In the genomic region with DNA sequence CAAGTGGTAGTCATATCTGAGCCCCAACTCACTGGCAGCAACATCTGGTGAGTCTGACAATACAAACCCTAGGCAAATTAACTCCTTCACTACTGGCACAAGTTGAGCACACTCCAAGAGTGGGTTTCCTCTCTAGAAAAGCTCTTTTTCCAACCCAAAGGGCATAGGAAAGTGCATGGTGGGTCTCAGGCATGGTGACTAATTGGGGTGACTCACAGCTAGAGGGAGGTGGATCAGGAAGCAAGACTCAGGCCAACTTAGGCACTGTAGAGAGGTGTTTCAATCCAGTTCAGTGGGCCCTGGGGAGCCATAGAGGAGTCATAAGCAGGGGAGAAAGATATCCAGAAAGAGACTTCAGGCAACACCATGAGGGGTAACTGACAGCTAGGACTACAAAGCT, we compare ENCODE assay signal across 14 cellular contexts. TPM values are rescaled to one million over a fixed set of nuclear protein-coding genes. Genes with fewer than 3 reads are reported as not detected.
DNase-seq lines count a peak whose midpoint lies in the region; ATAC-seq and TF ChIP-seq lines count a peak whose summit lies in the region.
"Had no signal": no experiment of that assay in that cellular context is flagged by ENCODE, and none has a peak within 500 bp of the region (broad histone marks: within the 10 kb centered on the region; RNA-seq: fewer than 3 reads in every experiment).

No MANE protein-coding gene starts in this region.

- POLR2A ChIA-PET in activated CD8-positive, alpha-beta T cell treated with anti-CD3 and anti-CD28 coated beads for 36 hours (lab: Charles Lee), result no interaction called here
- POLR2A ChIA-PET in activated CD8-positive, alpha-beta T cell treated with anti-CD3 and anti-CD28 coated beads, Interleukin-2, amount 10 ng/mL, durations not matched to agents 7 days and 5 days (lab: Charles Lee), result interaction anchor here (4.0 kb wide), 1 partner anchor 42 kb away, joined by 23 read pairs; the partner anchor contains the start of gene MAP1LC3B2
- POLR2A ChIA-PET in Panc1 (lab: Charles Lee), result no interaction called here
- POLR2A ChIA-PET in CD8-positive, alpha-beta T cell (lab: Charles Lee), result no interaction called here

- H3K27ac ChIP-seq in Panc1 (ENCODE audit: low read length), result peak overlapping the region; percentile 49
- H3K27ac ChIP-seq in CD8-positive, alpha-beta T cell (ENCODE audit: low read depth, low read length), result no peak overlapping the region

- in situ Hi-C loops in Panc1 (cut with HindIII; ENCODE audit: low pct_unique_long_range_greater_than_20kb, low sequenced_read_pairs), result no loop called here

- no peaks in the 10 kb centered on the region for H3K9me3 Mint-ChIP-seq in activated CD8-positive, alpha-beta T cell treated with anti-CD3 and anti-CD28 coated beads for 36 hours
- H3K9me3 Mint-ChIP-seq in activated CD8-positive, alpha-beta T cell treated with anti-CD3 and anti-CD28 coated beads, Interleukin-2, amount 10 ng/mL, durations not matched to agents 7 days and 5 days (ENCODE audit: insufficient read depth), result no peaks in the 10 kb centered on the region
- H3K9me3 Mint-ChIP-seq in stimulated activated naive CD8-positive, alpha-beta T cell treated with anti-CD3 and anti-CD28 coated beads, Interleukin-15, amount 100 ng/mL, for 72 hours, result no peaks in the 10 kb centered on the region
- no peaks in the 10 kb centered on the region for H3K9me3 Mint-ChIP-seq in CD8-positive, alpha-beta T cell
- H3K9me3 Mint-ChIP-seq: dendritic cell treated with granulocyte-macrophage colony-stimulating factor and Interleukin-4, amounts not matched to agents 40 ng/mL and 50 ng/mL, for 4 days had no signal

- H3K36me3 Mint-ChIP-seq in activated CD8-positive, alpha-beta T cell treated with anti-CD3 and anti-CD28 coated beads for 36 hours (ENCODE audit: low read depth), result no peaks in the 10 kb centered on the region
- no peaks in the 10 kb centered on the region for H3K36me3 Mint-ChIP-seq in activated CD8-positive, alpha-beta T cell treated with anti-CD3 and anti-CD28 coated beads, Interleukin-2, amount 10 ng/mL, durations not matched to agents 7 days and 5 days (ENCODE audit: low read depth)
- no peaks in the 10 kb centered on the region for H3K36me3 Mint-ChIP-seq in CD8-positive, alpha-beta T cell

- CTCF ChIA-PET in activated CD8-positive, alpha-beta T cell treated with anti-CD3 and anti-CD28 coated beads for 36 hours (lab: Charles Lee), result interaction anchor here (1.5 to 2.3 kb wide), 3 partner anchors 298 to 460 kb away, joined by 5 to 10 read pairs (median 5); no protein-coding TSS in a partner anchor
- CTCF ChIA-PET in activated CD8-positive, alpha-beta T cell treated with anti-CD3 and anti-CD28 coated beads, Interleukin-2, amount 10 ng/mL, durations not matched to agents 7 days and 5 days (lab: Charles Lee), result interaction anchor here (0.6 to 2.9 kb wide), 7 partner anchors 9 to 460 kb away, joined by 3 to 12 read pairs (median 4); partner anchors contain the start of gene MAP1LC3B2
- CTCF ChIA-PET in Panc1 (lab: Charles Lee), result no interaction called here
- CTCF ChIA-PET in CD8-positive, alpha-beta T cell (lab: Charles Lee), result interaction anchor here (1.1 to 3.3 kb wide), 5 partner anchors 108 to 607 kb away, joined by 4 to 18 read pairs (median 4); no protein-coding TSS in a partner anchor

- DNase-seq in activated CD8-positive, alpha-beta T cell treated with anti-CD3 and anti-CD28 coated beads for 36 hours, result peak; percentile 37
- no peak for DNase-seq in activated CD8-positive, alpha-beta T cell treated with anti-CD3 and anti-CD28 coated beads, Interleukin-2, amount 10 ng/mL, durations not matched to agents 7 days and 5 days
- DNase-seq in Panc1 (ENCODE audit: low read depth, low spot score), result no peak
- DNase-seq in epithelial cell of esophagus (ENCODE audit: low read depth), result peak; percentile 74
- peak in 1 of 2 donors; percentile 8 for DNase-seq in stimulated activated naive CD8-positive, alpha-beta T cell treated with anti-CD3 and anti-CD28 coated beads, Interleukin-15, amount 100 ng/mL, for 72 hours
- DNase-seq in NCI-H1048 (lab: John Stamatoyannopoulos, UW), result no peak
- DNase-seq in SHP77 treated with DMSO at 0.1 percent for 48 hours (lab: John Stamatoyannopoulos, UW), result no peak
- DNase-seq in CD8-positive, alpha-beta T cell, result no peak
- DNase-seq: activated effector memory CD4-positive, alpha-beta T cell treated with anti-CD3 and anti-CD28 coated beads, Interleukin-2, amount 50 U/mL, for 16 hours; AML-193; NCI-H1105; NCI-H82; right cardiac atrium had no signal

- H3K27me3 ChIP-seq in Panc1 (ENCODE audit: control insufficient read depth, insufficient read depth, low read length), result no peaks in the 10 kb centered on the region
- H3K27me3 ChIP-seq in CD8-positive, alpha-beta T cell (ENCODE audit: insufficient read depth, low read length), result no peaks in the 10 kb centered on the region

- peak; percentile 85 for ATAC-seq in activated CD8-positive, alpha-beta T cell treated with anti-CD3 and anti-CD28 coated beads for 36 hours
- ATAC-seq in activated CD8-positive, alpha-beta T cell treated with anti-CD3 and anti-CD28 coated beads, Interleukin-2, amount 10 ng/mL, durations not matched to agents 7 days and 5 days, result no peak
- ATAC-seq in Panc1, result no peak
- peak; percentile 61 for ATAC-seq in stimulated activated naive CD8-positive, alpha-beta T cell treated with anti-CD3 and anti-CD28 coated beads, Interleukin-15, amount 100 ng/mL, for 72 hours
- ATAC-seq in CD8-positive, alpha-beta T cell, result no peak

- peaks cover 10% of the 10 kb centered on the region for H3K4me1 Mint-ChIP-seq in activated CD8-positive, alpha-beta T cell treated with anti-CD3 and anti-CD28 coated beads for 36 hours (ENCODE audit: low read depth)
- peaks cover 30% of the 10 kb centered on the region for H3K4me1 Mint-ChIP-seq in activated CD8-positive, alpha-beta T cell treated with anti-CD3 and anti-CD28 coated beads, Interleukin-2, amount 10 ng/mL, durations not matched to agents 7 days and 5 days (ENCODE audit: low read depth)
- H3K4me1 Mint-ChIP-seq in stimulated activated naive CD8-positive, alpha-beta T cell treated with anti-CD3 and anti-CD28 coated beads, Interleukin-15, amount 100 ng/mL, for 72 hours, result peaks cover 31% of the 10 kb centered on the region
- H3K4me1 Mint-ChIP-seq in CD8-positive, alpha-beta T cell (ENCODE audit: low read depth), result peaks cover 6% of the 10 kb centered on the region

- H3K4me3 ChIP-seq in Panc1 (ENCODE audit: low read depth in 2 of 2, low read length in 2 of 2), result no peak overlapping the region
- no peak overlapping the region for H3K4me3 ChIP-seq in epithelial cell of esophagus (ENCODE audit: low read length)
- H3K4me3 ChIP-seq in CD8-positive, alpha-beta T cell (ENCODE audit: low read depth, low read length), result no peak overlapping the region

- intact Hi-C loops in activated CD8-positive, alpha-beta T cell treated with anti-CD3 and anti-CD28 coated beads for 36 hours (cut with micrococcal nuclease), result loop anchor here (10.0 kb wide), 1 partner anchor 607 kb away; no protein-coding TSS in a partner anchor
- intact Hi-C loops in Panc1 (cut with micrococcal nuclease; ENCODE audit: unreplicated experiment), result loop anchor here (5.0 kb wide), 1 partner anchor 324 kb away; the partner anchor contains the start of gene MED13L
- intact Hi-C loops in CD8-positive, alpha-beta T cell (cut with DNase I, micrococcal nuclease), result loop anchor here in 1 of 2 experiments (2.0 to 5.0 kb wide), 2 partner anchors 325 to 604 kb away; partner anchors contain the start of gene MED13L

- H3K27me3 Mint-ChIP-seq in activated CD8-positive, alpha-beta T cell treated with anti-CD3 and anti-CD28 coated beads for 36 hours, result no peaks in the 10 kb centered on the region
- H3K27me3 Mint-ChIP-seq in activated CD8-positive, alpha-beta T cell treated with anti-CD3 and anti-CD28 coated beads, Interleukin-2, amount 10 ng/mL, durations not matched to agents 7 days and 5 days (ENCODE audit: low read depth), result peaks cover 7% of the 10 kb centered on the region
- H3K27me3 Mint-ChIP-seq in stimulated activated naive CD8-positive, alpha-beta T cell treated with anti-CD3 and anti-CD28 coated beads, Interleukin-15, amount 100 ng/mL, for 72 hours, result no peaks in the 10 kb centered on the region
- H3K27me3 Mint-ChIP-seq in CD8-positive, alpha-beta T cell (ENCODE audit: low read depth), result no peaks in the 10 kb centered on the region

- no peak for TF ChIP-seq CTCF in activated CD8-positive, alpha-beta T cell treated with anti-CD3 and anti-CD28 coated beads for 36 hours (IDR thresholded peaks at IDR 0.05)
- TF ChIP-seq CTCF in Panc1 (IDR thresholded peaks at IDR 0.05), result no peak
- TF ChIP-seq CTCF in epithelial cell of esophagus (IDR thresholded peaks at IDR 0.05; ENCODE audit: insufficient read depth, low read depth, low read length, missing control alignments), result no peak
- no peak for TF ChIP-seq CTCF in CD8-positive, alpha-beta T cell (IDR thresholded peaks at IDR 0.05)

- no peak overlapping the region for H3K27ac Mint-ChIP-seq in activated CD8-positive, alpha-beta T cell treated with anti-CD3 and anti-CD28 coated beads for 36 hours
- no peak overlapping the region for H3K27ac Mint-ChIP-seq in activated CD8-positive, alpha-beta T cell treated with anti-CD3 and anti-CD28 coated beads, Interleukin-2, amount 10 ng/mL, durations not matched to agents 7 days and 5 days
- no peak overlapping the region for H3K27ac Mint-ChIP-seq in stimulated activated naive CD8-positive, alpha-beta T cell treated with anti-CD3 and anti-CD28 coated beads, Interleukin-15, amount 100 ng/mL, for 72 hours
- no peak overlapping the region for H3K27ac Mint-ChIP-seq in CD8-positive, alpha-beta T cell
- H3K27ac Mint-ChIP-seq: dendritic cell treated with granulocyte-macrophage colony-stimulating factor and Interleukin-4, amounts not matched to agents 40 ng/mL and 50 ng/mL, for 4 days had no signal

- H3K4me1 ChIP-seq in Panc1 (ENCODE audit: control insufficient read depth, insufficient read depth, low read length), result peaks cover 28% of the 10 kb centered on the region
- H3K4me1 ChIP-seq in CD8-positive, alpha-beta T cell (ENCODE audit: insufficient read depth, low read length), result no peaks in the 10 kb centered on the region

- no peaks in the 10 kb centered on the region for H3K36me3 ChIP-seq in Panc1 (ENCODE audit: control insufficient read depth, insufficient read depth, low read length)
- H3K36me3 ChIP-seq in CD8-positive, alpha-beta T cell (ENCODE audit: insufficient read depth, low read length), result no peaks in the 10 kb centered on the region

- H3K9me3 ChIP-seq in Panc1 (ENCODE audit: control insufficient read depth, insufficient read depth, low read depth, low read length), result no peaks in the 10 kb centered on the region
- no peaks in the 10 kb centered on the region for H3K9me3 ChIP-seq in CD8-positive, alpha-beta T cell (ENCODE audit: low read length)

- BruUV-seq in Panc1 (replicated peaks; lab: Mats Ljungman, UMichigan), result no TSS peak

- no peak overlapping the region for H3K4me3 Mint-ChIP-seq in activated CD8-positive, alpha-beta T cell treated with anti-CD3 and anti-CD28 coated beads for 36 hours
- no peak overlapping the region for H3K4me3 Mint-ChIP-seq in activated CD8-positive, alpha-beta T cell treated with anti-CD3 and anti-CD28 coated beads, Interleukin-2, amount 10 ng/mL, durations not matched to agents 7 days and 5 days
- no peak overlapping the region for H3K4me3 Mint-ChIP-seq in stimulated activated naive CD8-positive, alpha-beta T cell treated with anti-CD3 and anti-CD28 coated beads, Interleukin-15, amount 100 ng/mL, for 72 hours
- H3K4me3 Mint-ChIP-seq in CD8-positive, alpha-beta T cell, result no peak overlapping the region
- H3K4me3 Mint-ChIP-seq: dendritic cell treated with granulocyte-macrophage colony-stimulating factor and Interleukin-4, amounts not matched to agents 40 ng/mL and 50 ng/mL, for 4 days had no signal

RNA-seq across cellular contexts. Expression of gene MAP1LC3B2, which starts 42.3 kb away (rescaled TPM):
- total RNA-seq in activated CD8-positive, alpha-beta T cell treated with anti-CD3 and anti-CD28 coated beads for 36 hours, result 1 to 10 TPM; 1.9 to 3.1 TPM
- 1 to 10 TPM; 1.3 to 1.7 TPM for total RNA-seq in activated CD8-positive, alpha-beta T cell treated with anti-CD3 and anti-CD28 coated beads, Interleukin-2, amount 10 ng/mL, durations not matched to agents 7 days and 5 days
- total RNA-seq in Panc1 (2021; ENCODE audit: unreplicated experiment), result 1.9 TPM
- polyA plus RNA-seq in Panc1 (2012; ENCODE audit: insufficient read length), result 9.4 TPM
- total RNA-seq in CD8-positive, alpha-beta T cell, result 1 to 10 TPM in 1 of 2 experiments, under 1 TPM in 1; 0.97 to 1.3 TPM

Comparison
In these comparisons a context has a peak if more than half of its experiments do, and no peak if none do; other contexts are left out.
1. ATAC-seq: peak in activated CD8-positive, alpha-beta T cell treated with anti-CD3 and anti-CD28 coated beads for 36 hours (single experiment) and stimulated activated naive CD8-positive, alpha-beta T cell treated with anti-CD3 and anti-CD28 coated beads, Interleukin-15, amount 100 ng/mL, for 72 hours (single experiment); none in activated CD8-positive, alpha-beta T cell treated with anti-CD3 and anti-CD28 coated beads, Interleukin-2, amount 10 ng/mL, durations not matched to agents 7 days and 5 days (single experiment), Panc1 (single experiment) and CD8-positive, alpha-beta T cell (single experiment).
2. DNase-seq: peak in activated CD8-positive, alpha-beta T cell treated with anti-CD3 and anti-CD28 coated beads for 36 hours (single experiment) and epithelial cell of esophagus (single experiment); none in activated CD8-positive, alpha-beta T cell treated with anti-CD3 and anti-CD28 coated beads, Interleukin-2, amount 10 ng/mL, durations not matched to agents 7 days and 5 days (single experiment), Panc1 (single experiment), NCI-H1048 (single experiment), SHP77 treated with DMSO at 0.1 percent for 48 hours (single experiment) and CD8-positive, alpha-beta T cell (0 of 7).